In genomic region chr16:82704369-82704768, GRCh38 we compare ENCODE assay signal across 28 cellular contexts.
"Had no signal": no experiment of that assay in that cellular context is flagged by ENCODE, and none has a peak within 500 bp of the region (broad histone marks: within the 10 kb centered on the region; RNA-seq: fewer than 3 reads in every experiment).

No MANE protein-coding gene starts in this region.

- H3K27ac Mint-ChIP-seq: activated CD8-positive, alpha-beta T cell treated with anti-CD3 and anti-CD28 coated beads, Interleukin-2, amount 10 ng/mL, durations not matched to agents 7 days and 5 days; activated naive CD4-positive, alpha-beta T cell treated with anti-CD3 and anti-CD28 coated beads, Interleukin-2, amount 50 U/mL, for 72 hours; activated naive CD8-positive, alpha-beta T cell treated with anti-CD3 and anti-CD28 coated beads, Interleukin-2, amount 50 U/mL, for 24 hours; activated T-cell treated with anti-CD3 and anti-CD28 coated beads, Interleukin-2, amount 50 U/mL, for 24 hours; activated T-helper 1 cell treated with anti-CD3 and anti-CD28 coated beads, Interleukin-12 subunit alpha, Interleukin-12 subunit beta, Interleukin-2, Interleukin-4 antibody, amounts not matched to agents 30 ng/mL and 10 ng/mL and 1 ng/mL, durations not matched to agents 14 hours and 24 hours and 36 hours; brain; T-helper 1 cell treated with Interleukin-12 subunit alpha and Interleukin-12 subunit beta and Interleukin-4 antibody, amounts not matched to agents 30 μg/mL and 1 μg/mL, for 36 hours had no signal

- H3K27ac ChIP-seq: ascending aorta, Peyer's patch, RWPE1, SJCRH30 had no signal

- ATAC-seq: activated CD4-positive, CD25-positive, alpha-beta regulatory T cell treated with anti-CD3 and anti-CD28 coated beads, Interleukin-2, amount 50 U/mL, for 24 hours; activated CD8-positive, alpha-beta T cell treated with anti-CD3 and anti-CD28 coated beads, Interleukin-2, amount 10 ng/mL, durations not matched to agents 7 days and 5 days; activated naive CD4-positive, alpha-beta T cell treated with anti-CD3 and anti-CD28 coated beads, Interleukin-2, amount 50 U/mL, for 72 hours; activated naive CD8-positive, alpha-beta T cell treated with anti-CD3 and anti-CD28 coated beads, Interleukin-2, amount 50 U/mL, for 24 hours had no signal

- H3K27me3 ChIP-seq: ascending aorta, Peyer's patch, SJCRH30 had no signal

- H3K9me3 ChIP-seq: ascending aorta, Peyer's patch, SJCRH30 had no signal

- H3K36me3 ChIP-seq: ascending aorta, Peyer's patch, SJCRH30 had no signal

- H3K4me1 ChIP-seq: Peyer's patch, SJCRH30 had no signal

- H3K4me3 ChIP-seq: ascending aorta, Peyer's patch, SJCRH30 had no signal

- H3K9me3 Mint-ChIP-seq: activated naive CD4-positive, alpha-beta T cell treated with anti-CD3 and anti-CD28 coated beads, Interleukin-2, amount 50 U/mL, for 72 hours; activated naive CD8-positive, alpha-beta T cell treated with anti-CD3 and anti-CD28 coated beads, Interleukin-2, amount 50 U/mL, for 24 hours; activated T-cell treated with anti-CD3 and anti-CD28 coated beads, Interleukin-2, amount 50 U/mL, for 24 hours; activated T-helper 1 cell treated with anti-CD3 and anti-CD28 coated beads, Interleukin-12 subunit alpha, Interleukin-12 subunit beta, Interleukin-2, Interleukin-4 antibody, amounts not matched to agents 30 ng/mL and 10 ng/mL and 1 ng/mL, durations not matched to agents 14 hours and 24 hours and 36 hours; central memory CD8-positive, alpha-beta T cell; T-helper 1 cell treated with Interleukin-12 subunit alpha and Interleukin-12 subunit beta and Interleukin-4 antibody, amounts not matched to agents 30 μg/mL and 1 μg/mL, for 36 hours had no signal

- DNase-seq: activated CD4-positive, alpha-beta T cell treated with anti-CD3 and anti-CD28 coated beads for 4 hours; activated CD8-positive, alpha-beta T cell treated with anti-CD3 and anti-CD28 coated beads, Interleukin-2, amount 10 ng/mL, durations not matched to agents 7 days and 5 days; activated effector memory CD4-positive, alpha-beta T cell treated with Interleukin-2 at 50 U/mL for 16 hours; activated naive CD4-positive, alpha-beta T cell; activated naive CD8-positive, alpha-beta T cell treated with anti-CD3 and anti-CD28 coated beads, Interleukin-2, amount 50 U/mL, for 24 hours; activated T-cell treated with anti-CD3 and anti-CD28 coated beads, Interleukin-2, amount 50 U/mL, for 24 hours; amniotic stem cell; MV-4-11; NCI-H1092 treated with DMSO at 0.1 percent for 48 hours; NCI-H1417 treated with DMSO at 0.1 percent for 48 hours; NCI-H1694; NCI-H2029; NCI-H345; NCI-H510A; NCI-H526 treated with DMSO at 0.1 percent for 48 hours; NK-92 treated with Interleukin-12 subunit alpha and Interleukin-12 subunit beta, amount 100 ng/mL, for 24 hours; OCI-M1; Peyer's patch; Right ventricle myocardium superior had no signal

- H3K36me3 Mint-ChIP-seq: activated naive CD4-positive, alpha-beta T cell treated with anti-CD3 and anti-CD28 coated beads, Interleukin-2, amount 50 U/mL, for 72 hours; brain had no signal

- H3K4me3 Mint-ChIP-seq: activated CD8-positive, alpha-beta T cell treated with anti-CD3 and anti-CD28 coated beads, Interleukin-2, amount 10 ng/mL, durations not matched to agents 7 days and 5 days; activated naive CD8-positive, alpha-beta T cell treated with anti-CD3 and anti-CD28 coated beads, Interleukin-2, amount 50 U/mL, for 24 hours; activated T-cell treated with anti-CD3 and anti-CD28 coated beads, Interleukin-2, amount 50 U/mL, for 24 hours; activated T-helper 1 cell treated with anti-CD3 and anti-CD28 coated beads, Interleukin-12 subunit alpha, Interleukin-12 subunit beta, Interleukin-2, Interleukin-4 antibody, amounts not matched to agents 30 ng/mL and 10 ng/mL and 1 ng/mL, durations not matched to agents 14 hours and 24 hours and 36 hours; brain; central memory CD8-positive, alpha-beta T cell; T-helper 1 cell treated with Interleukin-12 subunit alpha and Interleukin-12 subunit beta and Interleukin-4 antibody, amounts not matched to agents 30 μg/mL and 1 μg/mL, for 36 hours had no signal
